In the genomic region with DNA sequence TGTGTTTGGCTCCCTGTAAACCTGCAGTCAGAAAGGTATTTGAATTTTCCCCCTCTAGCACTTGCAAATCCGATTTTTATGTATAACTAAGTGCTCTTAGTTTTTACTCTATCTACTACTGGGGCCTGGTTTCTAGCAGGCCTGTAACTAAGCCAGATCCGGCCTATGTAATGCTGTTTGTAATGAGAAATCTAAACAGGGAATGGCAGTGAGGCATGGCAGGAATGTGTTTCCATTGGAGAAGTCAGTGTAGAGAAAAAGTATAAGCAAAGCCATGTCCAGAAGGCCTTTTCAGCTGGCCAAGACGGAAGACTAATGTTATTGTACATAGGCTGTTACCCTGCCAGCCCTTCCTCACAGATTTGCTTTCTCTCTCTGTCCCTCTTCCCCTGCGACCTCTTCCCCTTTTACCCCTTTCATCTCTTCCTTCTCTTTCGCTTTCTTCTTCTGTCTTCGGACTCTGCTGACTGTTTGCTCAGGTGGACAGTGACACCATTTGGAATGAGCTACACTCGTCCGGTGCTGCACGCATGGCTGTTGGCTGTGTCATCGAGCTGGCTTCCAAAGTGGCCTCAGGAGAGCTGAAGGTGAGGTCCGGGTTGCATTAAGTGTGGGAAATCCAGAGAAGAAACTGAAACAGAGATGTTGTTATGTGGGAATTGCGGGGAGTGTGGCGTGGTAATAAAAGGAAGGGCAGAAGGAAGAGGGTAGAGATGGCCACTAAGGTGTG, we compare ENCODE assay signal across 15 cellular contexts.
DNase-seq lines count a peak whose midpoint lies in the region; FAIRE-seq and TF ChIP-seq lines count a peak whose summit lies in the region.
"Had no signal": no experiment of that assay in that cellular context is flagged by ENCODE, and none has a peak within 500 bp of the region (broad histone marks: within the 10 kb centered on the region; RNA-seq: fewer than 3 reads in every experiment).

No MANE protein-coding gene starts in this region.

- H3K9ac ChIP-seq in mammary epithelial cell (ENCODE audit: insufficient read depth, low read length) (no peak overlapping the region), endothelial cell of umbilical vein (replicated peaks; ENCODE audit: extremely low read depth, insufficient read depth, low read length) (no peak overlapping the region)

- H3K4me3 Mint-ChIP-seq in MCF 10A (ENCODE audit: unreplicated experiment): no peak overlapping the region
- no peak overlapping the region for H3K4me3 Mint-ChIP-seq in mesothelial cell of epicardium
- H3K4me3 Mint-ChIP-seq: naive B cell had no signal

- no peaks in the 10 kb centered on the region for H3K4me1 ChIP-seq in mammary epithelial cell (ENCODE audit: insufficient read depth, low read length)
- H3K4me1 ChIP-seq in endothelial cell of umbilical vein (ENCODE audit: control insufficient read depth, extremely low read depth, insufficient read depth, low read length): no peaks in the 10 kb centered on the region
- H3K4me1 ChIP-seq in tibial nerve: peaks cover 0 to 8% (median 0%) of the 10 kb centered on the region in 4 donors
- H3K4me1 ChIP-seq: esophagus squamous epithelium had no signal

- H3K4me2 ChIP-seq in mammary epithelial cell (ENCODE audit: insufficient read depth, low read depth, low read length) (no peak overlapping the region), endothelial cell of umbilical vein (ENCODE audit: insufficient read depth, low read length) (no peak overlapping the region)

- H3K4me1 Mint-ChIP-seq in MCF 10A (ENCODE audit: insufficient read depth, unreplicated experiment): no peaks in the 10 kb centered on the region
- H3K4me1 Mint-ChIP-seq in mesothelial cell of epicardium: peaks cover 25% of the 10 kb centered on the region
- H3K4me1 Mint-ChIP-seq: naive B cell had no signal

- dilution Hi-C loops in mammary epithelial cell (cut with HindIII; ENCODE audit: low sequenced_read_pairs) (no loop called here), endothelial cell of umbilical vein (cut with MboI; ENCODE audit: extremely low pct_ligation_motif_present, low sequenced_read_pairs) (no loop called here)

- POLR2A ChIA-PET in MCF 10A (lab: Yijun Ruan, JAX) (interaction anchor here (0.9 to 1.2 kb wide), 2 partner anchors 9 to 17 kb away, joined by 3 read pairs; no protein-coding TSS in a partner anchor), endothelial cell of umbilical vein (lab: Charles Lee) (no interaction called here)

- H2AFZ ChIP-seq in mammary epithelial cell (ENCODE audit: low read depth, low read length): peak overlapping the region; percentile 70
- H2AFZ ChIP-seq in endothelial cell of umbilical vein (ENCODE audit: low read depth, low read length): peak overlapping the region; percentile 86

- no peaks in the 10 kb centered on the region for H4K20me1 ChIP-seq in mammary epithelial cell (ENCODE audit: insufficient read depth, low read length)
- no peaks in the 10 kb centered on the region for H4K20me1 ChIP-seq in endothelial cell of umbilical vein (replicated peaks; ENCODE audit: control insufficient read depth, extremely low read depth, insufficient read depth, low read length)

- H3K36me3 Mint-ChIP-seq in MCF 10A (ENCODE audit: insufficient read depth, unreplicated experiment) (peaks cover 4% of the 10 kb centered on the region), mesothelial cell of epicardium (peaks cover 1% of the 10 kb centered on the region)
- H3K36me3 Mint-ChIP-seq: activated naive CD4-positive, alpha-beta T cell treated with anti-CD3 and anti-CD28 coated beads, Interleukin-2, amount 50 U/mL, for 72 hours had no signal

- H3K27me3 ChIP-seq in mammary epithelial cell (ENCODE audit: insufficient read depth, low read length) (no peaks in the 10 kb centered on the region), endothelial cell of umbilical vein (ENCODE audit: control insufficient read depth in 2 of 2, insufficient read depth in 2 of 2, low read length in 2 of 2) (no peaks in the 10 kb centered on the region), tibial nerve (no peaks in the 10 kb centered on the region)
- H3K27me3 ChIP-seq: esophagus squamous epithelium had no signal

- no peak overlapping the region for H3K27ac ChIP-seq in mammary epithelial cell (ENCODE audit: insufficient read depth, low read depth, low read length)
- no peak overlapping the region for H3K27ac ChIP-seq in endothelial cell of umbilical vein (ENCODE audit: insufficient read depth, low read depth, low read length)
- H3K27ac ChIP-seq in tibial nerve: no peak overlapping the region
- H3K27ac ChIP-seq in substantia nigra (ENCODE audit: low read depth, low read length, poor library complexity, severe bottlenecking): no peak overlapping the region
- H3K27ac ChIP-seq: 22Rv1 had no signal

- TF ChIP-seq CTCF in mammary epithelial cell (conservative IDR thresholded peaks at IDR 0.05 in 1 of 2, IDR thresholded peaks at IDR 0.05 in 1 of 2; ENCODE audit: extremely low read depth in 1 of 2, insufficient read depth in 1 of 2, low read depth in 1 of 2, low read length in 2 of 2): no peak
- TF ChIP-seq CTCF in MCF 10A (IDR thresholded peaks at IDR 0.05; ENCODE audit: unreplicated experiment): no peak
- no peak for TF ChIP-seq CTCF in endothelial cell of umbilical vein (IDR thresholded peaks at IDR 0.05; ENCODE audit: extremely low read depth in 1 of 2, insufficient read depth in 1 of 2, low read depth in 1 of 2, low read length in 2 of 2)
- no peak for TF ChIP-seq CTCF in mesothelial cell of epicardium (IDR thresholded peaks at IDR 0.05; ENCODE audit: unreplicated experiment)
- no peak for TF ChIP-seq CTCF in tibial nerve (IDR thresholded peaks at IDR 0.05)

- in situ Hi-C loops in mammary epithelial cell (cut with MboI; ENCODE audit: low sequenced_read_pairs in 2 of 2): no loop called here

- no peaks in the 10 kb centered on the region for H3K27me3 Mint-ChIP-seq in MCF 10A (ENCODE audit: insufficient read depth, unreplicated experiment)
- H3K27me3 Mint-ChIP-seq in mesothelial cell of epicardium (ENCODE audit: low read depth): no peaks in the 10 kb centered on the region
- H3K27me3 Mint-ChIP-seq: naive B cell had no signal

- CTCF ChIA-PET in mammary epithelial cell (lab: Charles Lee; ENCODE audit: low non-redundant PET): no interaction called here
- CTCF ChIA-PET in MCF 10A (lab: Yijun Ruan, JAX): interaction anchor here (0.6 to 1.0 kb wide), 3 partner anchors 39 to 202 kb away, joined by 3 to 4 read pairs (median 3); no protein-coding TSS in a partner anchor
- CTCF ChIA-PET in endothelial cell of umbilical vein (lab: Charles Lee): interaction anchor here (1.2 kb wide), 2 partner anchors 38 to 259 kb away, joined by 3 to 4 read pairs; no protein-coding TSS in a partner anchor

- BruUV-seq in mammary epithelial cell (replicated peaks; lab: Mats Ljungman, UMichigan): no TSS peak
- BruUV-seq in MCF 10A (replicated peaks; lab: Mats Ljungman, UMichigan): no TSS peak
- BruUV-seq in endothelial cell of umbilical vein (replicated peaks; lab: Mats Ljungman, UMichigan): no TSS peak

- no peak for FAIRE-seq in endothelial cell of umbilical vein (lab: Jason Lieb, UNC)
- FAIRE-seq: colon had no signal

- no peaks in the 10 kb centered on the region for H3K9me3 Mint-ChIP-seq in MCF 10A (ENCODE audit: unreplicated experiment)
- H3K9me3 Mint-ChIP-seq in mesothelial cell of epicardium: peaks cover 4% of the 10 kb centered on the region
- H3K9me3 Mint-ChIP-seq: naive B cell had no signal

- H3K9me3 ChIP-seq in mammary epithelial cell (replicated peaks; ENCODE audit: insufficient read depth, low read length) (no peaks in the 10 kb centered on the region), endothelial cell of umbilical vein (replicated peaks; ENCODE audit: control insufficient read depth, insufficient read depth, low read length) (no peaks in the 10 kb centered on the region), tibial nerve (no peaks in the 10 kb centered on the region)
- H3K9me3 ChIP-seq: esophagus squamous epithelium had no signal

- 67% methylated on average over 12 of the region's 13 CpGs for WGBS in mammary epithelial cell (ENCODE audit: low coverage, missing lambda C conversion rate)
- WGBS in tibial nerve, 2 donors: 58 to 65% methylated on average over 13 of the region's 13 CpGs

- TF ChIP-seq EP300 in tibial nerve (IDR thresholded peaks at IDR 0.05): no peak

- H3K36me3 ChIP-seq in mammary epithelial cell (ENCODE audit: insufficient read depth, low read length) (no peaks in the 10 kb centered on the region), endothelial cell of umbilical vein (ENCODE audit: control insufficient read depth in 2 of 2, extremely low read depth in 1 of 2, insufficient read depth in 2 of 2, low read length in 2 of 2) (no peaks in the 10 kb centered on the region), tibial nerve (no peaks in the 10 kb centered on the region)
- H3K36me3 ChIP-seq: esophagus squamous epithelium had no signal

- no peak overlapping the region for H3K4me3 ChIP-seq in mammary epithelial cell (replicated peaks in 1 of 3; ENCODE audit: insufficient read depth in 1 of 3, low read depth in 2 of 3, low read length in 3 of 3)
- H3K4me3 ChIP-seq in endothelial cell of umbilical vein (replicated peaks in 1 of 3; ENCODE audit: insufficient read depth in 1 of 3, low read depth in 1 of 3, low read length in 3 of 3): no peak overlapping the region
- no peak overlapping the region for H3K4me3 ChIP-seq in tibial nerve

- DNase-seq in mammary epithelial cell (no peak), MCF 10A (ENCODE audit: unreplicated experiment) (no peak), endothelial cell of umbilical vein (ENCODE audit: low read depth, low spot score) (peak; percentile 18), mesothelial cell of epicardium (ENCODE audit: low spot score in 2 of 2, unreplicated experiment in 2 of 2) (no peak), tibial nerve (ENCODE audit: low spot score in 2 of 2) (peak; percentile 13 to 14), NCI-H1105 (lab: John Stamatoyannopoulos, UW) (no peak), substantia nigra (lab: John Stamatoyannopoulos, UW) (no peak)
- DNase-seq in activated CD4-positive, CD25-positive, alpha-beta regulatory T cell treated with anti-CD3 and anti-CD28 coated beads, Interleukin-2, amount 50 U/mL, for 72 hours: no peak
- DNase-seq: esophagus squamous epithelium; naive B cell; NCI-H2081; NK-92 treated with Interleukin-12 subunit alpha and Interleukin-12 subunit beta, amount 100 ng/mL, for 24 hours had no signal

- no peaks in the 10 kb centered on the region for H3K9me1 ChIP-seq in endothelial cell of umbilical vein (replicated peaks; ENCODE audit: control insufficient read depth, extremely low read depth, insufficient read depth, low read length)

- TF ChIP-seq POLR2A in endothelial cell of umbilical vein (IDR thresholded peaks at IDR 0.05; ENCODE audit: low read depth, low read length) (no peak), tibial nerve (IDR thresholded peaks at IDR 0.05) (no peak)

- H3K79me2 ChIP-seq in mammary epithelial cell (ENCODE audit: insufficient read depth, low read length) (no peaks in the 10 kb centered on the region), endothelial cell of umbilical vein (ENCODE audit: control insufficient read depth, insufficient read depth, low read length) (no peaks in the 10 kb centered on the region)

- H3K27ac Mint-ChIP-seq in MCF 10A (ENCODE audit: low read depth, unreplicated experiment) (no peak overlapping the region), mesothelial cell of epicardium (peak overlapping the region; percentile 78)
- H3K27ac Mint-ChIP-seq: naive B cell had no signal

- intact Hi-C loops in mammary epithelial cell (cut with micrococcal nuclease): no loop called here
- intact Hi-C loops in MCF 10A (cut with micrococcal nuclease): no loop called here
- intact Hi-C loops in endothelial cell of umbilical vein (cut with micrococcal nuclease): no loop called here

Comparison
In these comparisons a context has a peak if more than half of its experiments do, and no peak if none do; other contexts are left out.
1. DNase-seq: peak in endothelial cell of umbilical vein (single experiment) and tibial nerve (2 of 2); none in mammary epithelial cell (single experiment), MCF 10A (single experiment), mesothelial cell of epicardium (0 of 2), activated CD4-positive, CD25-positive, alpha-beta regulatory T cell treated with anti-CD3 and anti-CD28 coated beads, Interleukin-2, amount 50 U/mL, for 72 hours (single experiment), NCI-H1105 (single experiment) and substantia nigra (0 of 49).